Comparison of ENCODE assay signal across 11 cellular contexts in genomic region chr2:160220545-160221009, GRCh38. TPM values are rescaled to one million over a fixed set of nuclear protein-coding genes. Genes with fewer than 3 reads are reported as not detected.
DNase-seq lines count a peak whose midpoint lies in the region; ATAC-seq and TF ChIP-seq lines count a peak whose summit lies in the region.
"Had no signal": no experiment of that assay in that cellular context is flagged by ENCODE, and none has a peak within 500 bp of the region (broad histone marks: within the 10 kb centered on the region; RNA-seq: fewer than 3 reads in every experiment).

No MANE protein-coding gene starts in this region.

- intact Hi-C loops in MCF 10A (cut with micrococcal nuclease), result loop anchor here (10.0 kb wide), 1 partner anchor 184 kb away; no protein-coding TSS in a partner anchor
- intact Hi-C loops in body of pancreas (cut with DNase I), result no loop called here

- H3K9me3 ChIP-seq in body of pancreas, result no peaks in the 10 kb centered on the region
- H3K9me3 ChIP-seq: BLaER1 had no signal

- CTCF ChIA-PET in MCF 10A (lab: Yijun Ruan, JAX), result interaction anchor here (0.5 to 4.8 kb wide), 16 partner anchors 9 to 750 kb away, joined by 3 to 39 read pairs (median 4); no protein-coding TSS in a partner anchor

- peaks cover 3% of the 10 kb centered on the region for H3K36me3 Mint-ChIP-seq in MCF 10A (ENCODE audit: insufficient read depth, unreplicated experiment)
- H3K36me3 Mint-ChIP-seq in nephron progenitor cell (ENCODE audit: low read depth), result no peaks in the 10 kb centered on the region

- H3K4me1 ChIP-seq in body of pancreas, result peaks cover 5% of the 10 kb centered on the region
- H3K4me1 ChIP-seq: BLaER1 had no signal

- 61 to 65% methylated on average over 4 of the region's 4 CpGs for WGBS in body of pancreas, 2 donors

- no peak for TF ChIP-seq POLR2A in body of pancreas (IDR thresholded peaks at IDR 0.05)

- TF ChIP-seq CTCF in MCF 10A (IDR thresholded peaks at IDR 0.05; ENCODE audit: unreplicated experiment) (no peak), nephron progenitor cell (IDR thresholded peaks at IDR 0.05) (no peak), body of pancreas (IDR thresholded peaks at IDR 0.05) (no peak)

- no peak overlapping the region for H3K4me3 ChIP-seq in body of pancreas
- H3K4me3 ChIP-seq: BLaER1 had no signal

- H3K27me3 Mint-ChIP-seq in MCF 10A (ENCODE audit: insufficient read depth, unreplicated experiment) (no peaks in the 10 kb centered on the region), nephron progenitor cell (ENCODE audit: low read depth, poor library complexity) (peaks cover 3% of the 10 kb centered on the region)

- H3K4me3 Mint-ChIP-seq in MCF 10A (ENCODE audit: unreplicated experiment) (no peak overlapping the region), nephron progenitor cell (no peak overlapping the region)

- DNase-seq in stimulated activated CD4-positive, alpha-beta T cell treated with anti-CD3 and anti-CD28 coated beads, Interleukin-12 subunit alpha, Interleukin-12 subunit beta, amount 100 ng/mL, for 48 hours (ENCODE audit: low read depth in 2 of 3, low spot score in 1 of 3), result peak in 2 of 3 donors; percentile 32 to 49
- no peak for DNase-seq in stimulated activated CD4-positive, alpha-beta T cell treated with anti-CD3 and anti-CD28 coated beads, Interleukin-4, amount 100 ng/mL, for 4 hours
- DNase-seq in MCF 10A (ENCODE audit: unreplicated experiment) (peak; percentile 90), nephron progenitor cell (no peak), body of pancreas (no peak)
- DNase-seq: NK-92 treated with Interleukin-12 subunit alpha and Interleukin-12 subunit beta, amount 100 ng/mL, for 24 hours had no signal

- ATAC-seq in body of pancreas, result no peak
- ATAC-seq in HG03095 (IDR thresholded peaks at IDR 0.05; ENCODE audit: unreplicated experiment), result no peak
- ATAC-seq in HG02970 (IDR thresholded peaks at IDR 0.05; ENCODE audit: low FRiP score, unreplicated experiment), result no peak
- ATAC-seq in GM19324 (IDR thresholded peaks at IDR 0.05; ENCODE audit: low FRiP score, unreplicated experiment), result no peak

- no TSS peak for BruUV-seq in MCF 10A (replicated peaks; lab: Mats Ljungman, UMichigan)

- H3K27ac Mint-ChIP-seq in MCF 10A (ENCODE audit: low read depth, unreplicated experiment) (peak overlapping the region; percentile 99), nephron progenitor cell (peak overlapping the region; percentile 23)

- H3K36me3 ChIP-seq in body of pancreas (replicated peaks in 1 of 2; ENCODE audit: insufficient read depth in 1 of 2, low read depth in 2 of 2), result no peaks in the 10 kb centered on the region
- H3K36me3 ChIP-seq: BLaER1 had no signal

- H3K9me3 Mint-ChIP-seq in MCF 10A (ENCODE audit: unreplicated experiment), result no peaks in the 10 kb centered on the region
- no peaks in the 10 kb centered on the region for H3K9me3 Mint-ChIP-seq in nephron progenitor cell

- no peak overlapping the region for H3K27ac ChIP-seq in body of pancreas
- H3K27ac ChIP-seq: BLaER1 had no signal

- H3K27me3 ChIP-seq in body of pancreas, result no peaks in the 10 kb centered on the region
- H3K27me3 ChIP-seq: BLaER1 had no signal

- H3K4me1 Mint-ChIP-seq in MCF 10A (ENCODE audit: insufficient read depth, unreplicated experiment) (peaks cover 74% of the 10 kb centered on the region), nephron progenitor cell (peaks cover 39% of the 10 kb centered on the region)

- POLR2A ChIA-PET in MCF 10A (lab: Yijun Ruan, JAX), result interaction anchor here (0.6 to 15.1 kb wide), 13 partner anchors 9 to 1339 kb away, joined by 3 to 212 read pairs (median 5); partner anchors contain the start of gene ITGB6

RNA-seq across cellular contexts. Expression of gene ITGB6, which starts 20.5 kb away (rescaled TPM):
- total RNA-seq in MCF 10A (2022) (3.8 and 6.9 TPM in 2 replicates), body of pancreas (1 to 10 TPM; 5.3 to 9.9 TPM)
- total RNA-seq: subcutaneous adipose tissue had no signal

Comparison
In these comparisons a context has a peak if more than half of its experiments do, and no peak if none do; other contexts are left out.
1. DNase-seq: peak in stimulated activated CD4-positive, alpha-beta T cell treated with anti-CD3 and anti-CD28 coated beads, Interleukin-12 subunit alpha, Interleukin-12 subunit beta, amount 100 ng/mL, for 48 hours (2 of 3) and MCF 10A (single experiment); none in stimulated activated CD4-positive, alpha-beta T cell treated with anti-CD3 and anti-CD28 coated beads, Interleukin-4, amount 100 ng/mL, for 4 hours (0 of 2), nephron progenitor cell (single experiment) and body of pancreas (0 of 4).